ENCODE assay signal across 1 cellular context in genomic region chr13:104357174-104357573, GRCh38.
TF ChIP-seq lines count a peak whose summit lies in the region.

No MANE protein-coding gene starts in this region.

TF ChIP-seq in SK-N-SH, 30 proteins besides CTCF, POLR2A, EP300 and RAD21 (continued from another document):
- no peak for TF ChIP-seq REST (IDR thresholded peaks at IDR 0.05; ENCODE audit: low read depth, low read length)
- TF ChIP-seq EZH2phosphoT487 (IDR thresholded peaks at IDR 0.05; ENCODE audit: borderline replicate concordance, low read depth), result no peak
- no peak for TF ChIP-seq TAF1 (IDR thresholded peaks at IDR 0.05; ENCODE audit: borderline replicate concordance, low read depth, low read length)
- TF ChIP-seq CHD2 (IDR thresholded peaks at IDR 0.05; ENCODE audit: low read length, partially characterized antibody), result no peak
- no peak for TF ChIP-seq MEF2A (IDR thresholded peaks at IDR 0.05; ENCODE audit: borderline replicate concordance, low read depth)
- TF ChIP-seq FOXM1 (IDR thresholded peaks at IDR 0.05; ENCODE audit: low read depth), result no peak
TF ChIP-seq in SK-N-SH: peak in this region for 0.
